ENCODE assay signal across 8 cellular contexts in the genomic region with DNA sequence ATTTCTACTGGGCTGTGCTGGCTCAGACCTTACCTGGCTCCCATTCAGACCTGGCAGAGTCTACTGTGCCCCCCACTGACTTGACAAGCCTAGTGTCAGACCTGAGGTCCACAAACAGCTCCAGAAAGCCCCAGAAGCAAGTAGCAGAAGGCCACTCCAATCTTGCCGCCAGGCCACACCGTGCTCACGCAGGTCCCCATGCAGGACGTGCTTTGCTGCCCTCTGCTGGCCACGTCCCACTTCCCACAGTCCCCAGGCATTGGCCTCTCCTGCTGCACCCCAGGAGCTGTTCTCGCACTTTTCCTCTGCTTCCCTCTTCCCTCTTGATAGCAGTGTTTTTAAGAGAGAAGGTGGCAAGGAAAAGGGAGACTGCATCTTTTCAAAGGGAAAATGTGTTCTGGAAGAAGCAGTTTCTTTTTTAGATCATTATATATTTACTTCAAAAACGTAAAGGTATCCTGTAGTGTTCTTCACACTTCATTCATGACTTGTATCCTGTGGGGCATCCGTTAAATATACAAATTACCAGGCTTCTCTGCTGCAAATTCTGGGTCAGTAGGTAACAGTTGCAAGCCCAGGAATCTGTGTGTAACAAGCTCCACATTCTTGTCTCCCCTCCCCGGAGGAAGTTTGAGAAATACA.
DNase-seq lines count a peak whose midpoint lies in the region; ATAC-seq, FAIRE-seq and TF ChIP-seq lines count a peak whose summit lies in the region.

No MANE protein-coding gene starts in this region.

- H3K79me2 ChIP-seq in endothelial cell of umbilical vein (ENCODE audit: control insufficient read depth, insufficient read depth, low read length) = no peaks in the 10 kb centered on the region

- DNase-seq in DMS 273 treated with DMSO at 0.1 percent for 48 hours (lab: John Stamatoyannopoulos, UW) (peak; percentile 39), HPDE6-E6E7 (ENCODE audit: extremely low spot score) (peak; percentile 85), NOMO-1 treated with DMSO at 0.1 percent for 48 hours (lab: John Stamatoyannopoulos, UW; ENCODE audit: unreplicated experiment) (peak; percentile 75), endothelial cell of umbilical vein (ENCODE audit: low read depth, low spot score) (peak; percentile 64), mucosa of descending colon (peak; percentile 79 to 93 (median 89))
- DNase-seq in activated CD8-positive, alpha-beta memory T cell treated with anti-CD3 and anti-CD28 coated beads for 48 hours (ENCODE audit: low read depth in 2 of 3, low spot score in 2 of 3) = peak; percentile 46 to 72 (median 72)
- peak; percentile 93 for DNase-seq in stimulated activated CD8-positive, alpha-beta memory T cell treated with anti-CD3 and anti-CD28 coated beads, Interleukin-4, amount 100 ng/mL, for 48 hours

- H3K4me3 ChIP-seq in endothelial cell of umbilical vein (replicated peaks in 1 of 3; ENCODE audit: insufficient read depth in 1 of 3, low read depth in 1 of 3, low read length in 3 of 3) (no peak overlapping the region), mucosa of descending colon (no peak overlapping the region)

- H3K27me3 ChIP-seq in endothelial cell of umbilical vein (ENCODE audit: control insufficient read depth in 2 of 2, insufficient read depth in 2 of 2, low read length in 2 of 2) = peaks cover 0 to 4% of the 10 kb centered on the region in 2 experiments

- H3K4me2 ChIP-seq in endothelial cell of umbilical vein (ENCODE audit: insufficient read depth, low read length) = no peak overlapping the region

- H3K9me1 ChIP-seq in endothelial cell of umbilical vein (replicated peaks; ENCODE audit: control insufficient read depth, extremely low read depth, insufficient read depth, low read length) = no peaks in the 10 kb centered on the region

- dilution Hi-C loops in endothelial cell of umbilical vein (cut with MboI; ENCODE audit: extremely low pct_ligation_motif_present, low sequenced_read_pairs) = no loop called here

- no peak for TF ChIP-seq POLR2A in endothelial cell of umbilical vein (IDR thresholded peaks at IDR 0.05; ENCODE audit: low read depth, low read length)

- intact Hi-C loops in endothelial cell of umbilical vein (cut with micrococcal nuclease) (loop anchor here (10.0 kb wide), 1 partner anchor 1910 kb away; no protein-coding TSS in a partner anchor), mucosa of descending colon (cut with DNase I, micrococcal nuclease) (no loop called here)

- peak; percentile 92 for FAIRE-seq in endothelial cell of umbilical vein (lab: Jason Lieb, UNC)

- BruUV-seq in endothelial cell of umbilical vein (replicated peaks; lab: Mats Ljungman, UMichigan) = no TSS peak

- no peaks in the 10 kb centered on the region for H4K20me1 ChIP-seq in endothelial cell of umbilical vein (replicated peaks; ENCODE audit: control insufficient read depth, extremely low read depth, insufficient read depth, low read length)

- POLR2A ChIA-PET in endothelial cell of umbilical vein (lab: Charles Lee) = no interaction called here

- no peaks in the 10 kb centered on the region for H3K36me3 ChIP-seq in endothelial cell of umbilical vein (ENCODE audit: control insufficient read depth in 2 of 2, extremely low read depth in 1 of 2, insufficient read depth in 2 of 2, low read length in 2 of 2)
- H3K36me3 ChIP-seq in mucosa of descending colon (ENCODE audit: low read depth) = no peaks in the 10 kb centered on the region

- H3K9me3 ChIP-seq in endothelial cell of umbilical vein (replicated peaks; ENCODE audit: control insufficient read depth, insufficient read depth, low read length) (no peaks in the 10 kb centered on the region), mucosa of descending colon (no peaks in the 10 kb centered on the region)

- H3K9ac ChIP-seq in endothelial cell of umbilical vein (replicated peaks; ENCODE audit: extremely low read depth, insufficient read depth, low read length) = no peak overlapping the region

- CTCF ChIA-PET in endothelial cell of umbilical vein (lab: Charles Lee) = interaction anchor here (0.6 to 3.5 kb wide), 28 partner anchors 9 to 1994 kb away, joined by 3 to 24 read pairs (median 5); no protein-coding TSS in a partner anchor

- H3K4me1 ChIP-seq in endothelial cell of umbilical vein (ENCODE audit: control insufficient read depth, extremely low read depth, insufficient read depth, low read length) (no peaks in the 10 kb centered on the region), mucosa of descending colon (ENCODE audit: low read depth) (no peaks in the 10 kb centered on the region)

- ATAC-seq in GM21390 (IDR thresholded peaks at IDR 0.05; ENCODE audit: unreplicated experiment) = peak; percentile 99
- ATAC-seq in mucosa of descending colon = peak; percentile 98

- H2AFZ ChIP-seq in endothelial cell of umbilical vein (ENCODE audit: low read depth, low read length) = peak overlapping the region; percentile 66

- H3K27ac ChIP-seq in endothelial cell of umbilical vein (ENCODE audit: insufficient read depth, low read depth, low read length) = no peak overlapping the region

- TF ChIP-seq CTCF in endothelial cell of umbilical vein (IDR thresholded peaks at IDR 0.05; ENCODE audit: extremely low read depth in 1 of 2, insufficient read depth in 1 of 2, low read depth in 1 of 2, low read length in 2 of 2) (peak; percentile 87 to 92), mucosa of descending colon (IDR thresholded peaks at IDR 0.05) (peak; percentile 93)

TF ChIP-seq in endothelial cell of umbilical vein, 7 proteins besides CTCF, POLR2A, EP300 and RAD21:
- no peak for TF ChIP-seq MYC (IDR thresholded peaks at IDR 0.05; ENCODE audit: low read depth, low read length)
- no peak for TF ChIP-seq POLR2AphosphoS5 (IDR thresholded peaks at IDR 0.05; ENCODE audit: insufficient read depth, low read depth, low read length)

Comparison
In these comparisons a context has a peak if more than half of its experiments do, and no peak if none do; other contexts are left out.
1. DNase-seq: peak in every context shown above with its lines; median percentile 93 in stimulated activated CD8-positive, alpha-beta memory T cell treated with anti-CD3 and anti-CD28 coated beads, Interleukin-4, amount 100 ng/mL, for 48 hours; 89 in mucosa of descending colon; 85 in HPDE6-E6E7; 75 in NOMO-1 treated with DMSO at 0.1 percent for 48 hours; 72 in activated CD8-positive, alpha-beta memory T cell treated with anti-CD3 and anti-CD28 coated beads for 48 hours; 64 in endothelial cell of umbilical vein; 39 in DMS 273 treated with DMSO at 0.1 percent for 48 hours.